In genomic region chr3:127679534-127680145, GRCh38 we compare ENCODE assay signal across 17 cellular contexts. TPM values are rescaled to one million over a fixed set of nuclear protein-coding genes. Genes with fewer than 3 reads are reported as not detected.
DNase-seq lines count a peak whose midpoint lies in the region; ATAC-seq, FAIRE-seq and TF ChIP-seq lines count a peak whose summit lies in the region.
"Had no signal": no experiment of that assay in that cellular context is flagged by ENCODE, and none has a peak within 500 bp of the region (broad histone marks: within the 10 kb centered on the region; RNA-seq: fewer than 3 reads in every experiment).

No MANE protein-coding gene starts in this region.

- RAD21 ChIA-PET in GM12878 (lab: Charles Lee; ENCODE audit: unreplicated experiment), result interaction anchor here (0.6 kb wide), 1 partner anchor 145 kb away, joined by 3 read pairs; no protein-coding TSS in a partner anchor

- H3K4me1 ChIP-seq in GM12878 (ENCODE audit: control insufficient read depth, insufficient read depth, low read length) (peaks cover 32% of the 10 kb centered on the region), right lobe of liver (no peaks in the 10 kb centered on the region), tibial artery (peaks cover 0 to 21% (median 12%) of the 10 kb centered on the region in 4 donors)

- TF ChIP-seq CTCF in GM12878 (IDR thresholded peaks at IDR 0.05 in 2 of 3, conservative IDR thresholded peaks at IDR 0.05 in 1 of 3; ENCODE audit: control insufficient read depth in 2 of 3, extremely low read depth in 1 of 3, insufficient read depth in 1 of 3, low read depth in 3 of 3, low read length in 3 of 3), result no peak
- TF ChIP-seq CTCF in right lobe of liver (IDR thresholded peaks at IDR 0.05), result no peak
- TF ChIP-seq CTCF in tibial artery (IDR thresholded peaks at IDR 0.05), result no peak

- H3K4me3 ChIP-seq in GM12878 (no peak overlapping the region), right lobe of liver (no peak overlapping the region), tibial artery (no peak overlapping the region)
- H3K4me3 ChIP-seq: ascending aorta, PC-9 had no signal

- FAIRE-seq in GM12878 (lab: Jason Lieb, UNC), result no peak
- FAIRE-seq: endometrium, GM18507, urothelium cell line had no signal

- no peak overlapping the region for H2AFZ ChIP-seq in GM12878 (ENCODE audit: control insufficient read depth, low read depth, low read length)
- H2AFZ ChIP-seq: PC-9 had no signal

- H3K79me2 ChIP-seq in GM12878 (ENCODE audit: control insufficient read depth, insufficient read depth, low read length), result no peaks in the 10 kb centered on the region

- H3K4me2 ChIP-seq in GM12878 (ENCODE audit: control insufficient read depth, insufficient read depth), result no peak overlapping the region
- H3K4me2 ChIP-seq: PC-9 had no signal

- ATAC-seq in GM12878, result no peak
- ATAC-seq in right lobe of liver, result no peak
- ATAC-seq in GM21381 (IDR thresholded peaks at IDR 0.05; ENCODE audit: unreplicated experiment), result no peak

- H3K9ac ChIP-seq in GM12878 (ENCODE audit: control insufficient read depth, insufficient read depth, low read length), result no peak overlapping the region

- BruUV-seq in GM12878 (replicated peaks; lab: Mats Ljungman, UMichigan), result no TSS peak

- POLR2A ChIA-PET in GM12878 (lab: Charles Lee), result no interaction called here

- H3K9me3 ChIP-seq in GM12878 (replicated peaks; ENCODE audit: control insufficient read depth, insufficient read depth, low read length) (no peaks in the 10 kb centered on the region), right lobe of liver (no peaks in the 10 kb centered on the region), tibial artery (no peaks in the 10 kb centered on the region)
- H3K9me3 ChIP-seq: ascending aorta had no signal

- no peak for TF ChIP-seq EP300 in GM12878 (IDR thresholded peaks at IDR 0.05; ENCODE audit: borderline replicate concordance in 1 of 2, control insufficient read depth in 1 of 2, low read depth in 2 of 2, low read length in 2 of 2)

- SMC1A ChIA-PET in GM12878 (lab: Charles Lee; ENCODE audit: uncharacterized antibody, unreplicated experiment), result interaction anchor here (1.0 kb wide), 1 partner anchor 281 kb away, joined by 4 read pairs; no protein-coding TSS in a partner anchor

- peak; percentile 17; the same call in 1 of the 2 replicates for TF ChIP-seq POLR2A in GM12878 (IDR thresholded peaks at IDR 0.05; ENCODE audit: low read depth, low read length)
- no peak for TF ChIP-seq POLR2A in right lobe of liver (IDR thresholded peaks at IDR 0.05)

- no peak for TF ChIP-seq RAD21 in GM12878 (IDR thresholded peaks at IDR 0.05; ENCODE audit: insufficient read depth, low read depth, low read length)

- CTCF ChIA-PET in GM12878 (lab: Yijun Ruan, JAX), result interaction anchor here (0.9 kb wide), 1 partner anchor 27 kb away, joined by 3 read pairs; no protein-coding TSS in a partner anchor

- intact Hi-C loops in GM12878 (cut with micrococcal nuclease; ENCODE audit: unreplicated experiment), result no loop called here
- intact Hi-C loops in right lobe of liver (cut with DNase I), result loop anchor here in 1 of 2 donors (10.0 kb wide), 1 partner anchor 285 kb away; no protein-coding TSS in a partner anchor
- intact Hi-C loops in tibial artery (cut with DNase I; ENCODE audit: low total_unique reads), result no loop called here

- H3K36me3 ChIP-seq in GM12878 (ENCODE audit: control insufficient read depth in 2 of 2, insufficient read depth in 2 of 2, low read length in 1 of 2) (no peaks in the 10 kb centered on the region), right lobe of liver (no peaks in the 10 kb centered on the region), tibial artery (peaks cover 36 to 63% (median 45%) of the 10 kb centered on the region in 3 donors)

- WGBS in GM12878 (ENCODE audit: insufficient coverage, insufficient replicate concordance, low lambda C conversion rate, missing lambda C conversion rate), result 92% methylated on average over 17 of the region's 21 CpGs
- 88% methylated on average over 5 of the region's 21 CpGs for whole genome bisulfite sequencing in right lobe of liver (ENCODE audit: insufficient coverage, low coverage, low lambda C conversion rate, missing lambda C conversion rate)

- peak; percentile 60 for DNase-seq in activated effector memory CD4-positive, alpha-beta T cell treated with anti-CD3 and anti-CD28 coated beads, Interleukin-2, amount 50 U/mL, for 16 hours
- no peak for DNase-seq in activated effector memory CD4-positive, alpha-beta T cell treated with Interleukin-2 at 50 U/mL for 16 hours
- no peak for DNase-seq in GM12878 (ENCODE audit: low read depth, low spot score)
- DNase-seq in right lobe of liver, result peak; percentile 16 to 48 (median 44)
- peak; percentile 13 to 56 for DNase-seq in tibial artery
- no peak for DNase-seq in NCI-H1930 (lab: John Stamatoyannopoulos, UW)
- no peak for DNase-seq in stimulated activated CD8-positive, alpha-beta memory T cell treated with anti-CD3 and anti-CD28 coated beads, Interleukin-4, amount 100 ng/mL, for 48 hours
- DNase-seq: Kasumi-1, mesendoderm, NCI-H2171, PC-9, T1000 had no signal

- no peaks in the 10 kb centered on the region for H4K20me1 ChIP-seq in GM12878 (ENCODE audit: control insufficient read depth, insufficient read depth)

- no peaks in the 10 kb centered on the region for H3K27me3 ChIP-seq in GM12878 (replicated peaks in 1 of 2; ENCODE audit: control insufficient read depth in 2 of 2, insufficient read depth in 2 of 2, low read length in 1 of 2)
- H3K27me3 ChIP-seq in right lobe of liver, result no peaks in the 10 kb centered on the region
- no peaks in the 10 kb centered on the region for H3K27me3 ChIP-seq in tibial artery
- H3K27me3 ChIP-seq: ascending aorta had no signal

- in situ Hi-C loops in GM12878 (cut with MboI), result no loop called here

- H3K27ac ChIP-seq in GM12878 (ENCODE audit: control insufficient read depth, insufficient read depth), result no peak overlapping the region
- H3K27ac ChIP-seq in right lobe of liver, result no peak overlapping the region
- H3K27ac ChIP-seq in tibial artery, result no peak overlapping the region
- H3K27ac ChIP-seq: ascending aorta, PC-9 had no signal

TF ChIP-seq in GM12878, 131 proteins besides CTCF, POLR2A, EP300 and RAD21 (continues in another document):
- no peak for TF ChIP-seq ZNF24 (IDR thresholded peaks at IDR 0.05)
- TF ChIP-seq SREBF2 (IDR thresholded peaks at IDR 0.05; ENCODE audit: low read length), result no peak
- no peak for TF ChIP-seq SUPT20H (IDR thresholded peaks at IDR 0.05; ENCODE audit: borderline replicate concordance, control insufficient read depth, low read depth, low read length)
- TF ChIP-seq RELB (IDR thresholded peaks at IDR 0.05; ENCODE audit: low read depth), result no peak
- no peak for TF ChIP-seq EGR1 (IDR thresholded peaks at IDR 0.05; ENCODE audit: borderline replicate concordance in 1 of 2, low read depth in 2 of 2, low read length in 2 of 2)
- no peak for TF ChIP-seq KAT2A (conservative IDR thresholded peaks at IDR 0.05; ENCODE audit: control insufficient read depth, low read depth, low read length)

RNA-seq across cellular contexts. Expression of gene ABTB1, which starts 6.9 kb away (rescaled TPM):
- total RNA-seq in GM12878 (2013; cell fraction: nucleolus; rRNA removed), result 15.1 and 16.1 TPM in 2 replicates
- 5.7 and 7.1 TPM in 2 replicates for total RNA-seq in GM12878 (2014; rRNA removed)
- 1.9 and 2.1 TPM in 2 replicates for total RNA-seq in GM12878 (2014; rRNA removed; fragmentation: Illumina TruSeq; extraction: Trizol)
- total RNA-seq in GM12878 (2021), result 10.1 and 10.6 TPM in 2 replicates
- 5.6 TPM for polyA plus RNA-seq in GM12878 (2011; ENCODE audit: low read depth)
- 4.1 and 7.2 TPM in 2 replicates for polyA plus RNA-seq in GM12878 (2011; rRNA removed)
- polyA plus RNA-seq in GM12878 (2011; cell fraction: cytosol; rRNA removed), result 8.9 and 12.4 TPM in 2 replicates
- polyA plus RNA-seq in GM12878 (2011; cell fraction: nucleus; rRNA removed), result 53.7 and 56.1 TPM in 2 replicates
- 13.6 and 13.8 TPM in 2 replicates for polyA plus RNA-seq in GM12878 (2012)
- polyA plus RNA-seq in GM12878 (2014; fragmentation: Illumina TruSeq; extraction: Trizol), result 1.0 and 2.4 TPM in 2 replicates
- polyA plus RNA-seq in GM12878 (2014; fragmentation: Nextera tagmentation; extraction: Ambion mirVana), result under 1 TPM; 0.11 to 0.31 TPM
- polyA plus RNA-seq in GM12878 (2014; rRNA removed), result 10.2 and 12.9 TPM in 2 replicates
- 1 to 10 TPM; 7.7 to 9.2 TPM for polyA plus RNA-seq in GM12878 (2016; fragmentation: Nextera tagmentation; extraction: Ambion mirVana)
- polyA minus RNA-seq in GM12878 (2011; rRNA and poly(A)+ RNA removed), result 6.8 and 8.2 TPM in 2 replicates
- 1.9 and 5.0 TPM in 2 replicates for polyA minus RNA-seq in GM12878 (2011; cell fraction: cytosol; rRNA and poly(A)+ RNA removed)
- polyA minus RNA-seq in GM12878 (2011; cell fraction: nucleus; rRNA and poly(A)+ RNA removed), result 9.6 and 12.6 TPM in 2 replicates
- total RNA-seq in right lobe of liver, result 10 to 100 TPM in 5 of 6 experiments, 1 to 10 TPM in 1; 9.4 to 20.3 (median 12.2) TPM

RNA-seq across cellular contexts. Expression of gene PODXL2, which starts 50.7 kb away (rescaled TPM):
- total RNA-seq in GM12878 (2013; cell fraction: nucleolus; rRNA removed), result not detected in 2 replicates
- total RNA-seq in GM12878 (2014; rRNA removed) (21.0 and 24.3 TPM in 2 replicates), GM12878 (2014; rRNA removed; fragmentation: Illumina TruSeq; extraction: Trizol) (12.4 and 13.2 TPM in 2 replicates), GM12878 (2021) (22.2 and 24.4 TPM in 2 replicates), right lobe of liver (1 to 10 TPM in 1 of 6 experiments, under 1 TPM in 5; 0.19 to 1.6 (median 0.63) TPM)
- 0.43 TPM for polyA plus RNA-seq in GM12878 (2011; ENCODE audit: low read depth)
- polyA plus RNA-seq in GM12878 (2011; rRNA removed) (not detected in 2 replicates), GM12878 (2014; fragmentation: Illumina TruSeq; extraction: Trizol) (6.9 and 10.3 TPM in 2 replicates), GM12878 (2014; fragmentation: Nextera tagmentation; extraction: Ambion mirVana) (under 1 TPM in 1 of 2 experiments, not detected in 1; 0.03 TPM), GM12878 (2014; rRNA removed) (22.5 and 25.4 TPM in 2 replicates), GM12878 (2016; fragmentation: Nextera tagmentation; extraction: Ambion mirVana) (10 to 100 TPM; 12.0 to 14.0 TPM)
- not detected in 2 replicates for polyA plus RNA-seq in GM12878 (2011; cell fraction: cytosol; rRNA removed)
- polyA plus RNA-seq in GM12878 (2011; cell fraction: nucleus; rRNA removed), result not detected in 2 replicates
- polyA plus RNA-seq in GM12878 (2012), result 1.3 and 2.1 TPM in 2 replicates
- polyA minus RNA-seq in GM12878 (2011; rRNA and poly(A)+ RNA removed), result not detected in 2 replicates
- polyA minus RNA-seq in GM12878 (2011; cell fraction: cytosol; rRNA and poly(A)+ RNA removed), result 0.62 TPM in 1 of 2 replicates, not detected in the other
- 0.19 TPM in 1 of 2 replicates, not detected in the other for polyA minus RNA-seq in GM12878 (2011; cell fraction: nucleus; rRNA and poly(A)+ RNA removed)

Comparison
In these comparisons a context has a peak if more than half of its experiments do, and no peak if none do; other contexts are left out.
1. DNase-seq: peak in activated effector memory CD4-positive, alpha-beta T cell treated with anti-CD3 and anti-CD28 coated beads, Interleukin-2, amount 50 U/mL, for 16 hours (single experiment), right lobe of liver (3 of 3) and tibial artery (2 of 2); none in activated effector memory CD4-positive, alpha-beta T cell treated with Interleukin-2 at 50 U/mL for 16 hours (single experiment), GM12878 (single experiment), NCI-H1930 (0 of 2) and stimulated activated CD8-positive, alpha-beta memory T cell treated with anti-CD3 and anti-CD28 coated beads, Interleukin-4, amount 100 ng/mL, for 48 hours (single experiment).